12 cellular contexts compared by ENCODE assay signal in the genomic region with DNA sequence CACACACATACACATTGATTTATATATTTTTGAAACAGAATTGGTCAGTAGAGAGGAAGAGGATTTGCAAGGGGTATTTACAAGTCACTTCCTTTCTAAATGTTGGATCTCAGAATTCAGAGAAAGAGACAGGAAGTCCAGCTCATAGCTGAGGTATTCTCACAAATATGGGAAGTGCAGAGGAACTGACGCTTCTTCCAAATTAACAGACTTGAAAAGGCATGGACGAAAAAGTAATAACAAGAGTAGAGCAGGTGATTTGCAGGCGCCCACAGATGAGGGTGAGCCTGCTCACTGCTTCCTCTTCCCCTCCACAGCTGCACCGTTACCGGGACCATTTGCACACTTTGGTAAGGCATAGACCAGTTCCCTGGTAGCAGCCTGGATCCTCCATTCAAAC.
A peak's percentile ranks its signal among the peaks of the same experiment; 100 is the strongest.
DNase-seq lines count a peak whose midpoint lies in the region; ATAC-seq and TF ChIP-seq lines count a peak whose summit lies in the region.
"Had no signal": no experiment of that assay in that cellular context is flagged by ENCODE, and none has a peak within 500 bp of the region (broad histone marks: within the 10 kb centered on the region; RNA-seq: fewer than 3 reads in every experiment).

No MANE protein-coding gene starts in this region.

- ATAC-seq in memory B cell (ENCODE audit: low read depth) = peak; percentile 60
- ATAC-seq in HG02610 (IDR thresholded peaks at IDR 0.05; ENCODE audit: unreplicated experiment) = no peak

- H3K27me3 ChIP-seq in HL-60 (ENCODE audit: insufficient read depth, poor library complexity, severe bottlenecking) = no peaks in the 10 kb centered on the region
- no peaks in the 10 kb centered on the region for H3K27me3 ChIP-seq in ascending aorta
- peaks cover 4% of the 10 kb centered on the region for H3K27me3 ChIP-seq in CD4-positive, alpha-beta memory T cell (ENCODE audit: insufficient read depth, low read length)

- H3K4me3 Mint-ChIP-seq in CD14-positive monocyte (peak overlapping the region; percentile 34 to 79), memory B cell (no peak overlapping the region)
- no peak overlapping the region for H3K4me3 Mint-ChIP-seq in activated T-cell treated with anti-CD3 and anti-CD28 coated beads, Interleukin-2, amount 50 U/mL, for 24 hours
- H3K4me3 Mint-ChIP-seq in CD4-positive, alpha-beta memory T cell = no peak overlapping the region

- H3K9me3 Mint-ChIP-seq in CD14-positive monocyte = peaks cover 0 to 2% (median 0%) of the 10 kb centered on the region in 7 donors
- no peaks in the 10 kb centered on the region for H3K9me3 Mint-ChIP-seq in memory B cell
- H3K9me3 Mint-ChIP-seq in activated T-cell treated with anti-CD3 and anti-CD28 coated beads, Interleukin-2, amount 50 U/mL, for 24 hours = no peaks in the 10 kb centered on the region
- H3K9me3 Mint-ChIP-seq in CD4-positive, alpha-beta memory T cell = peaks cover 0 to 7% (median 0%) of the 10 kb centered on the region in 8 donors

- POLR2A ChIA-PET in CD4-positive, alpha-beta memory T cell (lab: Charles Lee; ENCODE audit: partially characterized antibody) = no interaction called here

- CTCF ChIA-PET in CD4-positive, alpha-beta memory T cell (lab: Charles Lee; ENCODE audit: partially characterized antibody) = no interaction called here

- H3K27ac ChIP-seq in HL-60 (replicated peaks) (peak overlapping the region; percentile 53), ascending aorta (peak overlapping the region; percentile 66 to 91)
- H3K27ac ChIP-seq in CD4-positive, alpha-beta memory T cell (ENCODE audit: low read depth, low read length) = no peak overlapping the region
- H3K27ac ChIP-seq: SJSA1 had no signal

- H3K27ac Mint-ChIP-seq in CD14-positive monocyte (peak overlapping the region in 5 of 7 donors; percentile 31 to 79 (median 70)), memory B cell (no peak overlapping the region)
- no peak overlapping the region for H3K27ac Mint-ChIP-seq in activated T-cell treated with anti-CD3 and anti-CD28 coated beads, Interleukin-2, amount 50 U/mL, for 24 hours
- H3K27ac Mint-ChIP-seq in CD4-positive, alpha-beta memory T cell = no peak overlapping the region

- H3K36me3 Mint-ChIP-seq in CD14-positive monocyte (no peaks in the 10 kb centered on the region), memory B cell (no peaks in the 10 kb centered on the region)
- no peaks in the 10 kb centered on the region for H3K36me3 Mint-ChIP-seq in activated T-cell treated with anti-CD3 and anti-CD28 coated beads, Interleukin-2, amount 50 U/mL, for 24 hours (ENCODE audit: low read depth)
- no peaks in the 10 kb centered on the region for H3K36me3 Mint-ChIP-seq in CD4-positive, alpha-beta memory T cell

- H3K4me1 Mint-ChIP-seq in CD14-positive monocyte (peaks cover 40% of the 10 kb centered on the region), memory B cell (peaks cover 10% of the 10 kb centered on the region)
- peaks cover 10% of the 10 kb centered on the region for H3K4me1 Mint-ChIP-seq in activated T-cell treated with anti-CD3 and anti-CD28 coated beads, Interleukin-2, amount 50 U/mL, for 24 hours (ENCODE audit: low read depth)
- H3K4me1 Mint-ChIP-seq in CD4-positive, alpha-beta memory T cell = peaks cover 1 to 9% (median 5%) of the 10 kb centered on the region in 4 donors

- no peaks in the 10 kb centered on the region for H3K9me3 ChIP-seq in ascending aorta
- H3K9me3 ChIP-seq in CD4-positive, alpha-beta memory T cell (ENCODE audit: control insufficient read depth in 1 of 2, low read length in 2 of 2) = no peaks in the 10 kb centered on the region
- H3K9me3 ChIP-seq: SJSA1 had no signal

- H3K36me3 ChIP-seq in ascending aorta = no peaks in the 10 kb centered on the region
- no peaks in the 10 kb centered on the region for H3K36me3 ChIP-seq in CD4-positive, alpha-beta memory T cell (ENCODE audit: insufficient read depth, low read length)
- H3K36me3 ChIP-seq: SJSA1 had no signal

- H3K27me3 Mint-ChIP-seq in CD14-positive monocyte (ENCODE audit: low read depth in 3 of 3) (peaks cover 0 to 2% (median 0%) of the 10 kb centered on the region in 3 donors), memory B cell (peaks cover 13% of the 10 kb centered on the region)
- H3K27me3 Mint-ChIP-seq in activated T-cell treated with anti-CD3 and anti-CD28 coated beads, Interleukin-2, amount 50 U/mL, for 24 hours = peaks cover 51% of the 10 kb centered on the region
- peaks cover 17 to 22% of the 10 kb centered on the region in 2 donors for H3K27me3 Mint-ChIP-seq in CD4-positive, alpha-beta memory T cell

- H3K4me3 ChIP-seq in HL-60 (replicated peaks; ENCODE audit: insufficient read depth, low read length) = no peak overlapping the region
- peak overlapping the region; percentile 27 to 39 for H3K4me3 ChIP-seq in ascending aorta
- H3K4me3 ChIP-seq in CD4-positive, alpha-beta memory T cell (ENCODE audit: low read length in 2 of 2) = no peak overlapping the region
- H3K4me3 ChIP-seq: SJSA1 had no signal

- intact Hi-C loops in CD14-positive monocyte (cut with micrococcal nuclease) (loop anchor here in 1 of 2 donors (5.0 to 10.0 kb wide), 2 partner anchors 46 to 542 kb away; no protein-coding TSS in a partner anchor), ascending aorta (cut with DNase I) (no loop called here)
- intact Hi-C loops in CD4-positive, alpha-beta memory T cell (cut with micrococcal nuclease) = no loop called here

- peaks cover 0 to 43% of the 10 kb centered on the region in 2 donors for H3K4me1 ChIP-seq in ascending aorta
- H3K4me1 ChIP-seq in CD4-positive, alpha-beta memory T cell (ENCODE audit: insufficient read depth, low read length) = peaks cover 3% of the 10 kb centered on the region
- H3K4me1 ChIP-seq: SJSA1 had no signal

- TF ChIP-seq CTCF in CD14-positive monocyte (IDR thresholded peaks at IDR 0.05) (no peak), HL-60 (IDR thresholded peaks at IDR 0.05; ENCODE audit: insufficient read depth, low read length) (no peak), ascending aorta (IDR thresholded peaks at IDR 0.05) (no peak)

- no peak for DNase-seq in CD14-positive monocyte (ENCODE audit: low spot score)
- DNase-seq in HL-60 (ENCODE audit: low read depth in 1 of 2, low spot score in 1 of 2) = peak in 1 of 2 experiments; percentile 63
- no peak for DNase-seq in ascending aorta (ENCODE audit: low spot score in 2 of 2)
- DNase-seq in memory B cell (ENCODE audit: low spot score in 2 of 2) = no peak
- no peak for DNase-seq in activated T-cell treated with anti-CD3 and anti-CD28 coated beads, Interleukin-2, amount 50 U/mL, for 24 hours
- no peak for DNase-seq in effector CD8-positive, alpha-beta T cell (lab: John Stamatoyannopoulos, UW)
- DNase-seq in CD4-positive, alpha-beta memory T cell = no peak
- DNase-seq: activated CD8-positive, alpha-beta memory T cell treated with anti-CD3 and anti-CD28 coated beads, Interleukin-2, amount 50 U/mL, for 4 hours; NCI-H2107; occipital lobe had no signal

Comparison
In these comparisons a context has a peak if more than half of its experiments do, and no peak if none do; other contexts are left out.
1. H3K27ac Mint-ChIP-seq: peak in CD14-positive monocyte (5 of 7); none in memory B cell (single experiment), activated T-cell treated with anti-CD3 and anti-CD28 coated beads, Interleukin-2, amount 50 U/mL, for 24 hours (single experiment) and CD4-positive, alpha-beta memory T cell (0 of 7).
2. H3K4me3 Mint-ChIP-seq: peak in CD14-positive monocyte (2 of 2); none in memory B cell (single experiment), activated T-cell treated with anti-CD3 and anti-CD28 coated beads, Interleukin-2, amount 50 U/mL, for 24 hours (single experiment) and CD4-positive, alpha-beta memory T cell (0 of 8).
3. H3K4me3 ChIP-seq: peak in ascending aorta (2 of 2); none in HL-60 (single experiment) and CD4-positive, alpha-beta memory T cell (0 of 2).